Comparison of ENCODE assay signal across 8 cellular contexts in genomic region chr1:212035835-212036605, GRCh38. TPM values are rescaled to one million over a fixed set of nuclear protein-coding genes. Genes with fewer than 3 reads are reported as not detected.
DNase-seq lines count a peak whose midpoint lies in the region; ATAC-seq and TF ChIP-seq lines count a peak whose summit lies in the region.

No MANE protein-coding gene starts in this region.

- H3K9me3 ChIP-seq in HUES48 (ENCODE audit: control insufficient read depth, insufficient read depth, low read length), result no peaks in the 10 kb centered on the region

- H3K9me3 Mint-ChIP-seq in MCF 10A (ENCODE audit: unreplicated experiment), result no peaks in the 10 kb centered on the region
- no peaks in the 10 kb centered on the region for H3K9me3 Mint-ChIP-seq in naive B cell

- H3K27ac ChIP-seq in HUES48 (ENCODE audit: low read depth, low read length), result peak overlapping the region; percentile 95

- intact Hi-C loops in MCF 10A (cut with micrococcal nuclease), result loop anchor here (1.0 to 10.0 kb wide), 9 partner anchors 24 to 569 kb away; partner anchors contain the start of gene ATF3

- TF ChIP-seq CTCF in GM12875 (IDR thresholded peaks at IDR 0.05; ENCODE audit: borderline replicate concordance, insufficient read depth, low read depth, low read length) (no peak), MCF 10A (IDR thresholded peaks at IDR 0.05; ENCODE audit: unreplicated experiment) (no peak)

- BruUV-seq in MCF 10A (replicated peaks; lab: Mats Ljungman, UMichigan), result TSS peak; percentile 57

- H3K4me1 Mint-ChIP-seq in MCF 10A (ENCODE audit: insufficient read depth, unreplicated experiment), result peaks cover 65% of the 10 kb centered on the region
- H3K4me1 Mint-ChIP-seq in naive B cell, result peaks cover 26 to 45% (median 42%) of the 10 kb centered on the region in 3 donors

- H3K36me3 Mint-ChIP-seq in MCF 10A (ENCODE audit: insufficient read depth, unreplicated experiment) (peaks cover 18% of the 10 kb centered on the region), naive B cell (no peaks in the 10 kb centered on the region)

- ATAC-seq in GM21447 (IDR thresholded peaks at IDR 0.05; ENCODE audit: unreplicated experiment) (peak; percentile 10), naive B cell (ENCODE audit: low read depth in 2 of 2) (peak; percentile 12)

- POLR2A ChIA-PET in MCF 10A (lab: Yijun Ruan, JAX), result interaction anchor here (0.6 to 17.8 kb wide), 57 partner anchors 11 to 755 kb away, joined by 3 to 385 read pairs (median 5); partner anchors contain the start of genes NEK2, NENF, NSL1 and PPP2R5A

- peak overlapping the region; percentile 95 for H3K9ac ChIP-seq in HUES48 (ENCODE audit: low read depth, low read length)

- 0 out of 2 replicates have a peak, but pooled peaks cover 4% of the 10 kb centered on the region for H3K4me1 ChIP-seq in HUES48 (ENCODE audit: control insufficient read depth, insufficient read depth, low read length)

- no peaks in the 10 kb centered on the region for H3K27me3 ChIP-seq in HUES48 (ENCODE audit: control insufficient read depth, insufficient read depth, low read length)

- H3K27ac Mint-ChIP-seq in MCF 10A (ENCODE audit: low read depth, unreplicated experiment), result peak overlapping the region; percentile 89
- H3K27ac Mint-ChIP-seq in naive B cell, result peak overlapping the region; percentile 87 to 99 (median 94)

- H3K27me3 Mint-ChIP-seq in MCF 10A (ENCODE audit: insufficient read depth, unreplicated experiment) (no peaks in the 10 kb centered on the region), naive B cell (no peaks in the 10 kb centered on the region)

- CTCF ChIA-PET in MCF 10A (lab: Yijun Ruan, JAX), result interaction anchor here (0.5 to 13.7 kb wide), 85 partner anchors 11 to 1039 kb away, joined by 3 to 332 read pairs (median 4); partner anchors contain the start of gene NEK2

- peak overlapping the region; percentile 88 for H3K4me3 Mint-ChIP-seq in MCF 10A (ENCODE audit: unreplicated experiment)
- peak overlapping the region; percentile 93 to 100 (median 98) for H3K4me3 Mint-ChIP-seq in naive B cell

- peaks cover 23% of the 10 kb centered on the region for H3K36me3 ChIP-seq in HUES48 (ENCODE audit: control insufficient read depth, insufficient read depth, low read length)

- no peak for DNase-seq in MCF 10A (ENCODE audit: unreplicated experiment)
- peak; percentile 19 for DNase-seq in naive B cell
- DNase-seq in dedifferentiated amniotic fluid mesenchymal stem cell (ENCODE audit: extremely low spot score), result no peak
- DNase-seq in activated CD8-positive, alpha-beta memory T cell treated with anti-CD3 and anti-CD28 coated beads, Interleukin-2, amount 50 U/mL, for 48 hours, result no peak
- DNase-seq in effector CD4-positive, alpha-beta T cell, result no peak

- H3K4me3 ChIP-seq in GM12875 (ENCODE audit: low read depth, low read length) (peak overlapping the region; percentile 71), HUES48 (ENCODE audit: low read depth, low read length) (peak overlapping the region; percentile 90)

RNA-seq across cellular contexts. Expression of gene DTL, which starts 0.5 kb away (rescaled TPM):
- total RNA-seq in MCF 10A (2022), result 20.2 and 34.4 TPM in 2 replicates
- polyA plus RNA-seq in naive B cell (ENCODE audit: low read depth in 6 of 6), result 1 to 10 TPM in 1 of 6 donors, under 1 TPM in 4, not detected in 1; 0.17 to 1.2 (median 0.71) TPM

RNA-seq across cellular contexts. Expression of gene INTS7, which starts 0.7 kb away (rescaled TPM):
- total RNA-seq in MCF 10A (2022), result 50.0 and 62.3 TPM in 2 replicates
- 10 to 100 TPM in 2 of 6 donors, 1 to 10 TPM in 4; 5.8 to 13.4 (median 8.4) TPM for polyA plus RNA-seq in naive B cell (ENCODE audit: low read depth in 6 of 6)
